Comparison of ENCODE assay signal across 7 cellular contexts in genomic region chr17:81035389-81036127, GRCh38. TPM values are rescaled to one million over a fixed set of nuclear protein-coding genes. Genes with fewer than 3 reads are reported as not detected.
DNase-seq lines count a peak whose midpoint lies in the region; ATAC-seq and TF ChIP-seq lines count a peak whose summit lies in the region.

No MANE protein-coding gene starts in this region.

- H3K9ac ChIP-seq in iPS-18a (ENCODE audit: low read length): peak overlapping the region; percentile 32

- CTCF ChIA-PET in GM10248 (lab: Yijun Ruan, JAX): interaction anchor here (1.3 kb wide), 1 partner anchor 12 kb away, joined by 3 read pairs; no protein-coding TSS in a partner anchor

- WGBS in spleen, 5 donors: 8 to 38% (median 9%) methylated on average over 16 to 80 of the region's 80 CpGs

- H3K27me3 ChIP-seq in iPS-18a (ENCODE audit: control insufficient read depth, insufficient read depth, low read length) (peaks cover 26% of the 10 kb centered on the region), spleen (replicated peaks in 1 of 7) (peaks cover 0 to 44% (median 0%) of the 10 kb centered on the region in 7 donors)

- TF ChIP-seq POLR2A in spleen (IDR thresholded peaks at IDR 0.05): no peak

- H3K4me1 Mint-ChIP-seq in activated naive CD8-positive, alpha-beta T cell treated with anti-CD3 and anti-CD28 coated beads for 36 hours: peaks cover 16% of the 10 kb centered on the region

- no peak overlapping the region for H3K27ac ChIP-seq in iPS-18a (ENCODE audit: low read length)
- H3K27ac ChIP-seq in spleen: peak overlapping the region in 4 of 8 donors; percentile 50 to 80 (median 72)

- peaks cover 13% of the 10 kb centered on the region for H3K27me3 Mint-ChIP-seq in activated naive CD8-positive, alpha-beta T cell treated with anti-CD3 and anti-CD28 coated beads for 36 hours

- peak overlapping the region; percentile 58 for H3K27ac Mint-ChIP-seq in activated naive CD8-positive, alpha-beta T cell treated with anti-CD3 and anti-CD28 coated beads for 36 hours

- DNase-seq in activated naive CD8-positive, alpha-beta T cell treated with anti-CD3 and anti-CD28 coated beads for 36 hours: peak; percentile 43
- DNase-seq in spleen: peak; percentile 88
- no peak for DNase-seq in GM10248 (ENCODE audit: extremely low spot score)

- no peaks in the 10 kb centered on the region for H3K36me3 Mint-ChIP-seq in activated naive CD8-positive, alpha-beta T cell treated with anti-CD3 and anti-CD28 coated beads for 36 hours

- H3K9me3 Mint-ChIP-seq in activated naive CD8-positive, alpha-beta T cell treated with anti-CD3 and anti-CD28 coated beads for 36 hours: no peaks in the 10 kb centered on the region

- peak overlapping the region; percentile 61 for H3K4me3 ChIP-seq in iPS-18a (ENCODE audit: low read length)
- peak overlapping the region; percentile 48 to 87 (median 64) for H3K4me3 ChIP-seq in spleen

- H3K4me1 ChIP-seq in iPS-18a (ENCODE audit: control insufficient read depth, low read depth, low read length) (peaks cover 5% of the 10 kb centered on the region), spleen (peaks cover 17 to 81% (median 53%) of the 10 kb centered on the region in 6 donors)

- POLR2A ChIA-PET in GM10248 (lab: Yijun Ruan, JAX): interaction anchor here (0.6 to 1.0 kb wide), 2 partner anchors 8 to 304 kb away, joined by 3 to 9 read pairs; no protein-coding TSS in a partner anchor

- H3K36me3 ChIP-seq in iPS-18a (ENCODE audit: control insufficient read depth, low read depth, low read length) (no peaks in the 10 kb centered on the region), spleen (peaks cover 0 to 4% (median 0%) of the 10 kb centered on the region in 6 donors)

- TF ChIP-seq CTCF in spleen (IDR thresholded peaks at IDR 0.05 in 8 of 11, conservative IDR thresholded peaks at IDR 0.05 in 3 of 11) (no peak), GM10248 (IDR thresholded peaks at IDR 0.05; ENCODE audit: control extremely low read depth, extremely low read depth, low read depth, missing control alignments) (no peak)

- peak overlapping the region; percentile 84 for H3K4me3 Mint-ChIP-seq in activated naive CD8-positive, alpha-beta T cell treated with anti-CD3 and anti-CD28 coated beads for 36 hours

- H3K9me3 ChIP-seq in iPS-18a (ENCODE audit: control insufficient read depth, low read depth, low read length) (no peaks in the 10 kb centered on the region), spleen (no peaks in the 10 kb centered on the region)

- ATAC-seq in GM18502 (IDR thresholded peaks at IDR 0.05; ENCODE audit: poor library complexity, unreplicated experiment) (peak; percentile 16), HG03103 (IDR thresholded peaks at IDR 0.05; ENCODE audit: low read depth, unreplicated experiment) (peak; percentile 16), GM21367 (IDR thresholded peaks at IDR 0.05; ENCODE audit: unreplicated experiment) (no peak)

- intact Hi-C loops in spleen (cut with DNase I; ENCODE audit: low total_unique reads): no loop called here

RNA-seq across cellular contexts. Expression of gene BAIAP2, which starts 0.6 kb away (rescaled TPM):
- total RNA-seq in activated naive CD8-positive, alpha-beta T cell treated with anti-CD3 and anti-CD28 coated beads for 36 hours: 10 to 100 TPM in 1 of 2 experiments, 1 to 10 TPM in 1; 7.7 to 10.0 TPM
- total RNA-seq in spleen: 10 to 100 TPM; 12.7 to 33.2 (median 23.4) TPM
- polyA plus RNA-seq in spleen: 10 to 100 TPM in 1 of 3 donors, 1 to 10 TPM in 2; 2.8 to 11.8 (median 4.4) TPM

RNA-seq across cellular contexts. Expression of gene CHMP6, which starts 43.9 kb away (rescaled TPM):
- 10 to 100 TPM; 21.6 to 23.8 TPM for total RNA-seq in activated naive CD8-positive, alpha-beta T cell treated with anti-CD3 and anti-CD28 coated beads for 36 hours
- 10 to 100 TPM; 23.0 to 35.7 (median 31.5) TPM for total RNA-seq in spleen
- 10 to 100 TPM; 24.0 to 41.1 (median 25.4) TPM for polyA plus RNA-seq in spleen
